ENCODE assay signal across 18 cellular contexts in the genomic region with DNA sequence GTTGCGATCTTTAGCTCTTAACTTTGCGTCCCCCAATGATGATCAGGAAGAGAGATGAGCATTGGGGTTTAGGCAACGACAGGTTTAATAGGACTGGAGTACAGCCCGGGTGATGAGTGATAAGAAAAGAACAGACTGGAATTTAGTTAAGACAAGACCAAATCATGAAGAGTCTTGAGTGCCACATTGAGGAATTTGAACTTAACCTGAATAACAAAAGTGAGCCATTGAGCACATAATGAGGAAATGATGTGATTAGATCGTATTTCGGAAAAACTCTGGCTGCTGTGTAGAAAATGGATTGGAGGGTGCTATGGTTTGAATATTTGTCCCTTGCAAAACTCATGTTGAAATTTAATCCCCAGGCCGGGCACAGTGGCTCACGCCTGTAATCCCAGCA.
A peak's percentile ranks its signal among the peaks of the same experiment; 100 is the strongest.
DNase-seq lines count a peak whose midpoint lies in the region; ATAC-seq, FAIRE-seq and TF ChIP-seq lines count a peak whose summit lies in the region.
"Had no signal": no experiment of that assay in that cellular context is flagged by ENCODE, and none has a peak within 500 bp of the region (broad histone marks: within the 10 kb centered on the region; RNA-seq: fewer than 3 reads in every experiment).

No MANE protein-coding gene starts in this region.

- no peak overlapping the region for H4K8ac ChIP-seq in H9 (replicated peaks; ENCODE audit: insufficient read length, low read depth, low read length)

- peaks cover 8% of the 10 kb centered on the region; the same call in 1 of the 2 replicates for H3K79me2 ChIP-seq in H9 (ENCODE audit: insufficient read depth, low read length)
- H3K79me2 ChIP-seq: parathyroid adenoma had no signal

- no peak overlapping the region for H3K4ac ChIP-seq in H9 (ENCODE audit: low read depth, low read length)

- no peak overlapping the region for H2BK15ac ChIP-seq in H9 (ENCODE audit: low read depth, low read length)

- peak overlapping the region; percentile 64 to 99 (median 92) for H3K4me3 Mint-ChIP-seq in CD4-positive, CD25-positive, alpha-beta regulatory T cell
- H3K4me3 Mint-ChIP-seq in H9 (no peak overlapping the region; a peak in 1 of 5 replicates), nephron progenitor cell (peak overlapping the region; percentile 30)
- no peak overlapping the region for H3K4me3 Mint-ChIP-seq in activated naive CD8-positive, alpha-beta T cell treated with anti-CD3 and anti-CD28 coated beads, Interleukin-2, amount 50 U/mL, for 24 hours

- H4K5ac ChIP-seq in H9 (ENCODE audit: insufficient read length, low read depth, low read length), result no peak overlapping the region

- no CpG with 5 or more reads among the region's 8 CpGs for WGBS in H9 (ENCODE audit: extremely low coverage, insufficient read length, low lambda C conversion rate)

- no peak overlapping the region for H2AK5ac ChIP-seq in H9 (ENCODE audit: insufficient read length, low read length)

- H3K14ac ChIP-seq in H9 (ENCODE audit: insufficient read depth, low read length), result no peak overlapping the region

- H3K36me3 Mint-ChIP-seq in CD4-positive, CD25-positive, alpha-beta regulatory T cell, result no peaks in the 10 kb centered on the region
- peaks cover 0 to 3% (median 3%) of the 10 kb centered on the region in 3 experiments; a peak in 6 of 7 replicates for H3K36me3 Mint-ChIP-seq in H9 (ENCODE audit: insufficient read depth in 1 of 3, low read depth in 3 of 3)
- no peaks in the 10 kb centered on the region for H3K36me3 Mint-ChIP-seq in activated naive CD8-positive, alpha-beta T cell treated with anti-CD3 and anti-CD28 coated beads, Interleukin-2, amount 50 U/mL, for 24 hours (ENCODE audit: low read depth)
- no peaks in the 10 kb centered on the region for H3K36me3 Mint-ChIP-seq in nephron progenitor cell (ENCODE audit: low read depth)

- peaks cover 13% of the 10 kb centered on the region for H3K23me2 ChIP-seq in H9 (ENCODE audit: insufficient read length, low read depth, low read length, poor library complexity, severe bottlenecking)

- H3K27ac Mint-ChIP-seq in CD4-positive, CD25-positive, alpha-beta regulatory T cell, result peak overlapping the region; percentile 63 to 97 (median 71)
- H3K27ac Mint-ChIP-seq in H9 (peak overlapping the region in 1 of 3 experiments; percentile 55; a peak in 2 of 7 replicates), nephron progenitor cell (peak overlapping the region; percentile 3)
- peak overlapping the region; percentile 0 for H3K27ac Mint-ChIP-seq in activated naive CD8-positive, alpha-beta T cell treated with anti-CD3 and anti-CD28 coated beads, Interleukin-2, amount 50 U/mL, for 24 hours

- H2BK12ac ChIP-seq in H9 (ENCODE audit: insufficient read length, low read depth, low read length), result no peak overlapping the region

- peak overlapping the region; percentile 16 for H3K4me2 ChIP-seq in H9 (ENCODE audit: insufficient read depth, insufficient read length, low read length)

- no peak for TF ChIP-seq CTCF in H9 (conservative IDR thresholded peaks at IDR 0.05)
- no peak for TF ChIP-seq CTCF in nephron progenitor cell (IDR thresholded peaks at IDR 0.05)
- TF ChIP-seq CTCF in foreskin keratinocyte (conservative IDR thresholded peaks at IDR 0.05), result no peak
- TF ChIP-seq CTCF in D721Med (IDR thresholded peaks at IDR 0.05; ENCODE audit: insufficient read depth, missing control alignments), result no peak

- no peaks in the 10 kb centered on the region for H3K36me3 ChIP-seq in CD4-positive, CD25-positive, alpha-beta regulatory T cell (ENCODE audit: control insufficient read depth, insufficient read depth, low read length)

- no peak overlapping the region for H2BK120ac ChIP-seq in H9 (ENCODE audit: low read depth, low read length, poor library complexity, severe bottlenecking)

- no peaks in the 10 kb centered on the region for H3K27me3 ChIP-seq in CD4-positive, CD25-positive, alpha-beta regulatory T cell (ENCODE audit: control insufficient read depth, insufficient read depth, low read length)
- H3K27me3 ChIP-seq in H9 (ENCODE audit: insufficient read depth, low read length) (no peaks in the 10 kb centered on the region), foreskin keratinocyte (peaks cover under 1% of the 10 kb centered on the region)

- no peak overlapping the region for H2BK5ac ChIP-seq in H9 (ENCODE audit: insufficient read length, low read length)

- no peak overlapping the region for H2AFZ ChIP-seq in H9 (ENCODE audit: low read length)

- H4K91ac ChIP-seq in H9 (ENCODE audit: insufficient read length, low read depth, low read length), result no peak overlapping the region

- H3K56ac ChIP-seq in H9 (ENCODE audit: insufficient read length, low read depth, low read length), result no peak overlapping the region

- no peaks in the 10 kb centered on the region for H3K9me3 Mint-ChIP-seq in CD4-positive, CD25-positive, alpha-beta regulatory T cell
- H3K9me3 Mint-ChIP-seq in H9 (no peaks in the 10 kb centered on the region; a peak in 1 of 5 replicates), nephron progenitor cell (no peaks in the 10 kb centered on the region)
- no peaks in the 10 kb centered on the region for H3K9me3 Mint-ChIP-seq in activated naive CD8-positive, alpha-beta T cell treated with anti-CD3 and anti-CD28 coated beads, Interleukin-2, amount 50 U/mL, for 24 hours

- peak overlapping the region; percentile 93 for H3K27ac ChIP-seq in CD4-positive, CD25-positive, alpha-beta regulatory T cell (ENCODE audit: insufficient read depth, low read length, poor library complexity, severe bottlenecking)
- H3K27ac ChIP-seq in H9 (ENCODE audit: insufficient read length, low read depth, low read length) (no peak overlapping the region), foreskin keratinocyte (no peak overlapping the region)
- H3K27ac ChIP-seq: parathyroid adenoma had no signal

- no peak overlapping the region for H3K23ac ChIP-seq in H9 (ENCODE audit: insufficient read length, low read depth, low read length)

- no peaks in the 10 kb centered on the region for H3K79me1 ChIP-seq in H9 (ENCODE audit: insufficient read depth, low read depth, low read length, poor library complexity, severe bottlenecking)

- no peak overlapping the region for H2BK20ac ChIP-seq in H9 (ENCODE audit: low read depth, low read length, poor library complexity, severe bottlenecking)

- H3K4me1 Mint-ChIP-seq in CD4-positive, CD25-positive, alpha-beta regulatory T cell, result peaks cover 46 to 68% (median 57%) of the 10 kb centered on the region in 4 donors
- H3K4me1 Mint-ChIP-seq in H9, result peaks cover 42 to 53% of the 10 kb centered on the region in 2 experiments
- H3K4me1 Mint-ChIP-seq in activated naive CD8-positive, alpha-beta T cell treated with anti-CD3 and anti-CD28 coated beads, Interleukin-2, amount 50 U/mL, for 24 hours, result peaks cover 60% of the 10 kb centered on the region
- peaks cover 52% of the 10 kb centered on the region for H3K4me1 Mint-ChIP-seq in nephron progenitor cell

- no peaks in the 10 kb centered on the region for H3K27me3 Mint-ChIP-seq in CD4-positive, CD25-positive, alpha-beta regulatory T cell
- H3K27me3 Mint-ChIP-seq in H9 (ENCODE audit: low read depth) (no peaks in the 10 kb centered on the region), nephron progenitor cell (ENCODE audit: low read depth, poor library complexity) (peaks cover 4% of the 10 kb centered on the region)
- H3K27me3 Mint-ChIP-seq in activated naive CD8-positive, alpha-beta T cell treated with anti-CD3 and anti-CD28 coated beads, Interleukin-2, amount 50 U/mL, for 24 hours, result no peaks in the 10 kb centered on the region

- no peak overlapping the region for H3T11ph ChIP-seq in H9 (ENCODE audit: low read length)

- no peak overlapping the region for H3K4me3 ChIP-seq in CD4-positive, CD25-positive, alpha-beta regulatory T cell (ENCODE audit: low read depth, low read length)

- H3K9me3 ChIP-seq in CD4-positive, CD25-positive, alpha-beta regulatory T cell (ENCODE audit: control insufficient read depth in 2 of 2, low read length in 2 of 2), result no peaks in the 10 kb centered on the region
- no peaks in the 10 kb centered on the region for H3K9me3 ChIP-seq in H9 (ENCODE audit: control insufficient read depth, low read depth, low read length)

- no peak for FAIRE-seq in D721Med (lab: Jason Lieb, UNC)
- FAIRE-seq: bronchial epithelial cell, endometrium, GM12892 had no signal

- no peaks in the 10 kb centered on the region for H4K20me1 ChIP-seq in H9 (ENCODE audit: control insufficient read depth, insufficient read depth, insufficient read length)

- H3K4me1 ChIP-seq in CD4-positive, CD25-positive, alpha-beta regulatory T cell (ENCODE audit: control insufficient read depth, insufficient read depth, low read length, poor library complexity, severe bottlenecking), result peaks cover 50% of the 10 kb centered on the region
- peaks cover 13% of the 10 kb centered on the region; the same call in 1 of the 2 replicates for H3K4me1 ChIP-seq in H9 (ENCODE audit: insufficient read depth, low read length)
- H3K4me1 ChIP-seq in foreskin keratinocyte, result no peaks in the 10 kb centered on the region

- no peak overlapping the region for H3K9ac ChIP-seq in H9 (ENCODE audit: extremely low read depth, insufficient read length, low read length)
- H3K9ac ChIP-seq: parathyroid adenoma had no signal

- ATAC-seq in CD4-positive, CD25-positive, alpha-beta regulatory T cell (ENCODE audit: low read depth in 2 of 2), result no peak
- no peak for ATAC-seq in activated naive CD8-positive, alpha-beta T cell treated with anti-CD3 and anti-CD28 coated beads, Interleukin-2, amount 50 U/mL, for 24 hours
- ATAC-seq in foreskin keratinocyte (no peak), GM19452 (IDR thresholded peaks at IDR 0.05; ENCODE audit: unreplicated experiment) (no peak)

- H3K18ac ChIP-seq in H9 (ENCODE audit: insufficient read length, low read depth, low read length), result no peak overlapping the region

- DNase-seq in CD4-positive, CD25-positive, alpha-beta regulatory T cell, result no peak
- DNase-seq in H9 (no peak), nephron progenitor cell (no peak), foreskin keratinocyte (no peak), D721Med (ENCODE audit: insufficient read length, low spot score) (no peak), NCI-H524 treated with DMSO at 0.1 percent for 48 hours (lab: John Stamatoyannopoulos, UW) (no peak)
- no peak for DNase-seq in activated naive CD8-positive, alpha-beta T cell treated with anti-CD3 and anti-CD28 coated beads, Interleukin-2, amount 50 U/mL, for 24 hours
- DNase-seq: activated CD4-positive, alpha-beta T cell treated with anti-CD3 and anti-CD28 coated beads for 1 hour; activated effector memory CD4-positive, alpha-beta T cell treated with Interleukin-2 at 50 U/mL for 16 hours; C1 segment of cervical spinal cord; foreskin melanocyte; NCI-H2107; NCI-H82 had no signal

Comparison
In these comparisons a context has a peak if more than half of its experiments do, and no peak if none do; other contexts are left out.
1. H3K4me3 Mint-ChIP-seq: peak in CD4-positive, CD25-positive, alpha-beta regulatory T cell (4 of 4) and nephron progenitor cell (single experiment); none in H9 (0 of 2) and activated naive CD8-positive, alpha-beta T cell treated with anti-CD3 and anti-CD28 coated beads, Interleukin-2, amount 50 U/mL, for 24 hours (single experiment).